ENCODE assay signal across 11 cellular contexts in the genomic region with DNA sequence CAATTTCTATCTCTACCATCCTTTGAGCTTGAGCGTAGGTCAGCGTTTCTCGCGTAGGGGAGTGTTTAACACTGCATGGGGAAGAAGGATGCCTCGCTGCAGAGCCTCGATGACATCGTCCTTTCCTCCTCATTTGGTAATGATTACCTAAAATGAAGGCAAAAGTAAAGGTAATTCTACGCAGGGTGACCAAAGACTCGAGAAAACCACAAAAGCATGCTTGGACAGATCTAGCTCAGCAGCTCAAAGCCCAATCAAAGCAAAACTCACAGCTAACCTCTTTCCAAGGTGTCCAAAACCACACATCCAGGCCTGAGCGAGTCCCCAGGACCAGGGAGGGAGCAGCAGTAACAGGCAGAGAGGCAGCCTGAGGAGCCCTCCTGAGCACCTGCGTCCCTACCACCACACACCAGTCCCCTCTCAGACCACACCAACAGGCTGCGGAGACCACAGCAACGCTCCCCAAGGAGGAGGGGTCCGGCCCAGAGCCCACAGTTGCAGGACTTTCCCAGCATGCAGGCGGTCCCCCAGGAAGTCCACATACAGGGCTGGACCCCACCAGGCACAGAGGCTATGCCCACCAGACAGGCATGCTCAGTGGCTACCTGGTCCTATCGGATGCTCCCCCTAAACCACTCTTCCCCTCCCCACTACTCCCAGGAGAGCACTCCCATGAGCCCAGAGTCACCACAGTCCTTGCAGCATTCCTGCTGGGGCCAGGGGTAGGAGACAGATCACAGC. TPM values are rescaled to one million over a fixed set of nuclear protein-coding genes. Genes with fewer than 3 reads are reported as not detected.
A peak's percentile ranks its signal among the peaks of the same experiment; 100 is the strongest.
DNase-seq lines count a peak whose midpoint lies in the region; ATAC-seq and TF ChIP-seq lines count a peak whose summit lies in the region.
"Had no signal": no experiment of that assay in that cellular context is flagged by ENCODE, and none has a peak within 500 bp of the region (broad histone marks: within the 10 kb centered on the region; RNA-seq: fewer than 3 reads in every experiment).

No MANE protein-coding gene starts in this region.

- no peak for ATAC-seq in activated naive CD8-positive, alpha-beta T cell treated with anti-CD3 and anti-CD28 coated beads, Interleukin-2, amount 10 ng/mL, durations not matched to agents 7 days and 5 days (ENCODE audit: low read depth)
- ATAC-seq in natural killer cell, result no peak

- H3K4me2 ChIP-seq in BLaER1 treated with 17β-estradiol and CSF1 and Interleukin-3, amounts not matched to agents 10 nM and 100 nM, result peak overlapping the region; percentile 89 to 99 (median 98)

- H3K27me3 ChIP-seq in BLaER1 treated with 17β-estradiol and CSF1 and Interleukin-3, amounts not matched to agents 10 nM and 100 nM, result no peaks in the 10 kb centered on the region
- H3K27me3 ChIP-seq in BE2C, result no peaks in the 10 kb centered on the region

- peak overlapping the region in 7 of 11 experiments; percentile 5 to 97 (median 94); a peak in 8 of 22 replicates for H3K27ac ChIP-seq in BLaER1 treated with 17β-estradiol and CSF1 and Interleukin-3, amounts not matched to agents 10 nM and 100 nM

- peaks cover 48 to 65% (median 62%) of the 10 kb centered on the region in 11 experiments for H3K36me3 ChIP-seq in BLaER1 treated with 17β-estradiol and CSF1 and Interleukin-3, amounts not matched to agents 10 nM and 100 nM
- H3K36me3 ChIP-seq in BE2C, result peaks cover 63% of the 10 kb centered on the region

- DNase-seq in GM20000 (ENCODE audit: low spot score), result peak; percentile 62
- DNase-seq in activated naive CD8-positive, alpha-beta T cell treated with anti-CD3 and anti-CD28 coated beads, Interleukin-2, amount 10 ng/mL, durations not matched to agents 7 days and 5 days, result no peak
- DNase-seq in natural killer cell, result no peak
- DNase-seq in NCI-H2227 treated with DMSO at 0.1 percent for 48 hours (lab: John Stamatoyannopoulos, UW), result no peak
- no peak for DNase-seq in Kasumi-1 (lab: John Stamatoyannopoulos, UW)
- no peak for DNase-seq in T1000 (lab: John Stamatoyannopoulos, UW)
- no peak for DNase-seq in BE2C
- DNase-seq: activated CD8-positive, alpha-beta memory T cell treated with anti-CD3 and anti-CD28 coated beads, Interleukin-2, amount 50 U/mL, for 48 hours; DMS 273 treated with DMSO at 0.1 percent for 48 hours; NCI-H1436 had no signal

- TF ChIP-seq CTCF in GM20000 (IDR thresholded peaks at IDR 0.05; ENCODE audit: extremely low read depth, missing control alignments), result no peak
- TF ChIP-seq CTCF in natural killer cell (IDR thresholded peaks at IDR 0.05), result no peak
- no peak for TF ChIP-seq CTCF in BE2C (IDR thresholded peaks at IDR 0.05; ENCODE audit: low read depth, low read length)

- no peak overlapping the region for H3K27ac Mint-ChIP-seq in activated naive CD8-positive, alpha-beta T cell treated with anti-CD3 and anti-CD28 coated beads, Interleukin-2, amount 10 ng/mL, durations not matched to agents 7 days and 5 days
- H3K27ac Mint-ChIP-seq in natural killer cell, result peak overlapping the region in 1 of 2 donors; percentile 88

- H4K20me1 ChIP-seq in BLaER1 treated with 17β-estradiol and CSF1 and Interleukin-3, amounts not matched to agents 10 nM and 100 nM, result peaks cover 75 to 79% (median 78%) of the 10 kb centered on the region in 11 experiments

- peaks cover 35 to 76% (median 57%) of the 10 kb centered on the region in 10 experiments for H3K4me1 ChIP-seq in BLaER1 treated with 17β-estradiol and CSF1 and Interleukin-3, amounts not matched to agents 10 nM and 100 nM
- H3K4me1 ChIP-seq in BE2C, result no peaks in the 10 kb centered on the region

- 0 out of 22 replicates have a peak, but pooled peaks cover 0 to 4% (median 0%) of the 10 kb centered on the region in 11 experiments for H3K9me3 ChIP-seq in BLaER1 treated with 17β-estradiol and CSF1 and Interleukin-3, amounts not matched to agents 10 nM and 100 nM (replicated peaks in 1 of 11)
- H3K9me3 ChIP-seq in BE2C, result no peaks in the 10 kb centered on the region

- POLR2A ChIA-PET in activated naive CD8-positive, alpha-beta T cell treated with anti-CD3 and anti-CD28 coated beads, Interleukin-2, amount 10 ng/mL, durations not matched to agents 7 days and 5 days (lab: Charles Lee), result interaction anchor here (2.0 kb wide), 1 partner anchor 111 kb away, joined by 4 read pairs; no protein-coding TSS in a partner anchor

- H3K36me3 Mint-ChIP-seq in activated naive CD8-positive, alpha-beta T cell treated with anti-CD3 and anti-CD28 coated beads, Interleukin-2, amount 10 ng/mL, durations not matched to agents 7 days and 5 days, result peaks cover 28% of the 10 kb centered on the region
- peaks cover 9% of the 10 kb centered on the region for H3K36me3 Mint-ChIP-seq in natural killer cell

- intact Hi-C loops in natural killer cell (cut with micrococcal nuclease), result no loop called here

- H3K4me3 Mint-ChIP-seq in activated naive CD8-positive, alpha-beta T cell treated with anti-CD3 and anti-CD28 coated beads, Interleukin-2, amount 10 ng/mL, durations not matched to agents 7 days and 5 days, result peak overlapping the region; percentile 87
- peak overlapping the region; percentile 57 for H3K4me3 Mint-ChIP-seq in natural killer cell

- peak overlapping the region; percentile 65 to 98 (median 92); a peak in 13 of 20 replicates for H3K4me3 ChIP-seq in BLaER1 treated with 17β-estradiol and CSF1 and Interleukin-3, amounts not matched to agents 10 nM and 100 nM
- no peak overlapping the region for H3K4me3 ChIP-seq in BE2C (ENCODE audit: low read depth, low read length)

- peak overlapping the region; percentile 93 to 99 (median 98); a peak in 21 of 22 replicates for H3K9ac ChIP-seq in BLaER1 treated with 17β-estradiol and CSF1 and Interleukin-3, amounts not matched to agents 10 nM and 100 nM

- peaks cover 21% of the 10 kb centered on the region for H3K4me1 Mint-ChIP-seq in activated naive CD8-positive, alpha-beta T cell treated with anti-CD3 and anti-CD28 coated beads, Interleukin-2, amount 10 ng/mL, durations not matched to agents 7 days and 5 days
- H3K4me1 Mint-ChIP-seq in natural killer cell, result peaks cover 40 to 42% of the 10 kb centered on the region in 2 donors

- H3K9me3 Mint-ChIP-seq in activated naive CD8-positive, alpha-beta T cell treated with anti-CD3 and anti-CD28 coated beads, Interleukin-2, amount 10 ng/mL, durations not matched to agents 7 days and 5 days, result no peaks in the 10 kb centered on the region
- H3K9me3 Mint-ChIP-seq in natural killer cell, result no peaks in the 10 kb centered on the region

- no peaks in the 10 kb centered on the region for H3K27me3 Mint-ChIP-seq in activated naive CD8-positive, alpha-beta T cell treated with anti-CD3 and anti-CD28 coated beads, Interleukin-2, amount 10 ng/mL, durations not matched to agents 7 days and 5 days
- H3K27me3 Mint-ChIP-seq in natural killer cell (ENCODE audit: low read depth in 2 of 2), result no peaks in the 10 kb centered on the region

RNA-seq across cellular contexts. Expression of gene BRD1, which starts 3.3 kb away (rescaled TPM):
- 10 to 100 TPM; 56.7 to 56.9 TPM for total RNA-seq in activated naive CD8-positive, alpha-beta T cell treated with anti-CD3 and anti-CD28 coated beads, Interleukin-2, amount 10 ng/mL, durations not matched to agents 7 days and 5 days
- total RNA-seq in natural killer cell, result 100 to 1,000 TPM; 126 to 154 (median 132) TPM
- polyA plus RNA-seq in BE2C (2012; ENCODE audit: insufficient read depth, insufficient read length, low read depth), result 61.6 TPM

RNA-seq across cellular contexts. Expression of gene ZBED4, which starts 29.3 kb away (rescaled TPM):
- total RNA-seq in activated naive CD8-positive, alpha-beta T cell treated with anti-CD3 and anti-CD28 coated beads, Interleukin-2, amount 10 ng/mL, durations not matched to agents 7 days and 5 days, result 10 to 100 TPM; 21.0 to 21.5 TPM
- total RNA-seq in natural killer cell, result 10 to 100 TPM; 21.1 to 24.5 (median 22.7) TPM
- polyA plus RNA-seq in BE2C (2012; ENCODE audit: insufficient read depth, insufficient read length, low read depth), result 31.0 TPM
